ENCODE assay signal across 1 cellular context in genomic region chr10:23412223-23412622, GRCh38.
TF ChIP-seq lines count a peak whose summit lies in the region.

No MANE protein-coding gene starts in this region.

TF ChIP-seq in GM12878, 131 proteins besides CTCF, POLR2A, EP300 and RAD21:
- TF ChIP-seq EZH2 (IDR thresholded peaks at IDR 0.05; ENCODE audit: borderline replicate concordance, control insufficient read depth, low read depth, low read length) (no peak), RFX5 (IDR thresholded peaks at IDR 0.05; ENCODE audit: low read depth, low read length) (no peak), CREM (IDR thresholded peaks at IDR 0.05; ENCODE audit: low read depth) (no peak), ZNF384 (IDR thresholded peaks at IDR 0.05; ENCODE audit: borderline replicate concordance, low read depth, low read length) (no peak), ZNF24 (IDR thresholded peaks at IDR 0.05) (no peak), USF1 (IDR thresholded peaks at IDR 0.05; ENCODE audit: borderline replicate concordance, extremely low read length, insufficient read depth, low read depth, low read length) (no peak), ZNF592 (IDR thresholded peaks at IDR 0.05) (no peak), IRF3 (IDR thresholded peaks at IDR 0.05) (no peak), NR2C1 (IDR thresholded peaks at IDR 0.05) (no peak), ZZZ3 (IDR thresholded peaks at IDR 0.05; ENCODE audit: control insufficient read depth, insufficient read length, low read depth) (no peak), SREBF2 (IDR thresholded peaks at IDR 0.05; ENCODE audit: low read length) (no peak), ELK1 (IDR thresholded peaks at IDR 0.05; ENCODE audit: low read depth, low read length) (no peak), HDGF (IDR thresholded peaks at IDR 0.05) (no peak), BCL11A (IDR thresholded peaks at IDR 0.05; ENCODE audit: low read depth, low read length) (no peak), EED (IDR thresholded peaks at IDR 0.05; ENCODE audit: low read depth) (no peak)
TF ChIP-seq in GM12878: peak in this region for 0.
